ENCODE assay signal across 8 cellular contexts in genomic region chr20:45934587-45935415, GRCh38. TPM values are rescaled to one million over a fixed set of nuclear protein-coding genes. Genes with fewer than 3 reads are reported as not detected.
A peak's percentile ranks its signal among the peaks of the same experiment; 100 is the strongest.
DNase-seq lines count a peak whose midpoint lies in the region; ATAC-seq and TF ChIP-seq lines count a peak whose summit lies in the region.

TSS of gene PCIF1 (plus strand) at chr20:45934683. CDS start at chr20:45939000, 4,317 bp downstream.

- no peaks in the 10 kb centered on the region for H3K27me3 ChIP-seq in left lung

- H3K36me3 Mint-ChIP-seq in CD14-positive monocyte: peaks cover 27 to 41% of the 10 kb centered on the region in 2 donors

- no peaks in the 10 kb centered on the region for H3K27me3 Mint-ChIP-seq in CD14-positive monocyte (ENCODE audit: low read depth in 3 of 3)

- peak within 1 kb of the TSS; percentile 96 to 99 for H3K4me3 Mint-ChIP-seq in CD14-positive monocyte

- peaks cover 15% of the 10 kb centered on the region for H3K4me1 Mint-ChIP-seq in CD14-positive monocyte

- peaks cover 5 to 32% of the 10 kb centered on the region in 2 donors for H3K4me1 ChIP-seq in left lung

- peak within 1 kb of the TSS; percentile 96 to 99 (median 97) for H3K27ac Mint-ChIP-seq in CD14-positive monocyte

- DNase-seq in CD14-positive monocyte (ENCODE audit: low spot score) (peak; percentile 97), NCI-H748 treated with DMSO at 0.1 percent for 48 hours (lab: John Stamatoyannopoulos, UW) (peak; percentile 88), dedifferentiated amniotic fluid mesenchymal stem cell (ENCODE audit: extremely low spot score) (peak; percentile 98), left lung (peak; percentile 98)
- peak; percentile 96 to 98 for DNase-seq in activated CD4-positive, alpha-beta T cell treated with anti-CD3 and anti-CD28 coated beads, Interleukin-2, amount 50 U/mL, for 24 hours (ENCODE audit: low read depth in 1 of 2, low spot score in 1 of 2)
- DNase-seq in stimulated activated CD4-positive, alpha-beta T cell treated with anti-CD3 and anti-CD28 coated beads, Interleukin-2, amount 100 ng/mL, for 4 hours (ENCODE audit: low read depth): peak; percentile 96

- H3K9me3 Mint-ChIP-seq in CD14-positive monocyte: peaks cover 0 to 2% (median 0%) of the 10 kb centered on the region in 7 donors

- peaks cover 0 to 31% of the 10 kb centered on the region in 2 donors for H3K36me3 ChIP-seq in left lung

- intact Hi-C loops in CD14-positive monocyte (cut with micrococcal nuclease): loop anchor here (1.0 to 10.0 kb wide), 8 partner anchors 24 to 130 kb away; partner anchors contain the start of genes ZNF335 (in 2 of the 2), CTSA (in 1 of the 2), NEURL2 (in 1 of the 2) and SPATA25 (in 1 of the 2)
- intact Hi-C loops in left lung (cut with DNase I): no loop called here

- peak within 1 kb of the TSS; percentile 100 for H3K27ac ChIP-seq in left lung

- H3K9me3 ChIP-seq in left lung: no peaks in the 10 kb centered on the region

- H3K4me3 ChIP-seq in left lung: peak within 1 kb of the TSS; percentile 95 to 99

- TF ChIP-seq CTCF in CD14-positive monocyte (IDR thresholded peaks at IDR 0.05) (no peak), left lung (IDR thresholded peaks at IDR 0.05) (no peak)

- ATAC-seq in GM19397 (IDR thresholded peaks at IDR 0.05; ENCODE audit: unreplicated experiment) (peak; percentile 78), HG03565 (IDR thresholded peaks at IDR 0.05; ENCODE audit: unreplicated experiment) (peak; percentile 68), left lung (peak; percentile 93)

RNA-seq across cellular contexts. Expression of gene PCIF1, which starts in this region (rescaled TPM):
- polyA plus RNA-seq in CD14-positive monocyte: 10 to 100 TPM; 50.4 to 54.9 TPM
- 10 to 100 TPM; 26.1 to 33.0 TPM for total RNA-seq in left lung

Comparison
In these comparisons a context has a peak if more than half of its experiments do, and no peak if none do; other contexts are left out.
1. Peak in every context shown above with its lines: DNase-seq, ATAC-seq, H3K4me3 ChIP-seq and H3K27ac ChIP-seq.
2. intact Hi-C loops: an anchor here in CD14-positive monocyte (1.0 to 10.0 kb wide); none called in left lung.